27 cellular contexts compared by ENCODE assay signal in genomic region chr1:158199840-158200239, GRCh38. TPM values are rescaled to one million over a fixed set of nuclear protein-coding genes. Genes with fewer than 3 reads are reported as not detected.
DNase-seq lines count a peak whose midpoint lies in the region; ATAC-seq, FAIRE-seq and TF ChIP-seq lines count a peak whose summit lies in the region.
"Had no signal": no experiment of that assay in that cellular context is flagged by ENCODE, and none has a peak within 500 bp of the region (broad histone marks: within the 10 kb centered on the region; RNA-seq: fewer than 3 reads in every experiment).

No MANE protein-coding gene starts in this region.

- CTCF ChIA-PET in A549 (lab: Yijun Ruan, JAX): no interaction called here

- no peaks in the 10 kb centered on the region for H4K20me1 ChIP-seq in hepatocyte (ENCODE audit: insufficient read depth, poor library complexity, severe bottlenecking)

- H2AFZ ChIP-seq in hepatocyte: no peak overlapping the region

- DNase-seq in A549 (ENCODE audit: low read depth in 1 of 2, low spot score in 1 of 2) (peak in 1 of 2 experiments; percentile 20), SW480 (ENCODE audit: low spot score) (peak; percentile 20), fibroblast of pulmonary artery (ENCODE audit: low read depth) (peak; percentile 73), iPS-NIHi11 (ENCODE audit: low spot score) (no peak), hepatocyte (ENCODE audit: low spot score) (no peak), glutamatergic neuron (no peak)
- DNase-seq in Jurkat, Clone E6-1 (ENCODE audit: low read depth, low spot score): peak; percentile 72
- DNase-seq: activated CD4-positive, alpha-beta T cell treated with anti-CD3 and anti-CD28 coated beads, Interleukin-2, amount 10 ng/mL, durations not matched to agents 7 days and 5 days; activated CD8-positive, alpha-beta memory T cell treated with anti-CD3 and anti-CD28 coated beads, Interleukin-2, amount 50 U/mL, for 4 hours; activated effector memory CD4-positive, alpha-beta T cell treated with anti-CD3 and anti-CD28 coated beads, Interleukin-2, amount 50 U/mL, for 16 hours; adrenal gland; CD4-positive, alpha-beta memory T cell; DMS79 treated with DMSO at 0.1 percent for 48 hours; endodermal cell; NCI-H2171 treated with DMSO at 0.1 percent for 48 hours; NCI-H748 treated with DMSO at 0.1 percent for 48 hours; nucleus accumbens; stimulated activated naive CD4-positive, alpha-beta T cell treated with Interleukin-2 at 50 U/mL for 16 hours had no signal

- TF ChIP-seq RAD21 in A549 (conservative IDR thresholded peaks at IDR 0.05 in 1 of 2, IDR thresholded peaks at IDR 0.05 in 1 of 2): no peak

- ATAC-seq in A549 (no peak), HG03565 (IDR thresholded peaks at IDR 0.05; ENCODE audit: unreplicated experiment) (no peak)
- ATAC-seq: left lobe of liver had no signal

- no peak for FAIRE-seq in A549 (lab: Jason Lieb, UNC)
- FAIRE-seq: frontal cortex, H1, RCC 7860 had no signal

- H3K27me3 ChIP-seq in hepatocyte: no peaks in the 10 kb centered on the region
- H3K27me3 ChIP-seq: adrenal gland, right atrium auricular region had no signal

- 22% methylated on average over 5 of the region's 5 CpGs for WGBS in A549 (ENCODE audit: missing lambda C conversion rate)
- 57% methylated on average over 5 of the region's 5 CpGs for WGBS in hepatocyte (ENCODE audit: low lambda C conversion rate, missing lambda C conversion rate)

- no peaks in the 10 kb centered on the region for H3K4me1 ChIP-seq in A549
- no peaks in the 10 kb centered on the region for H3K4me1 ChIP-seq in hepatocyte (ENCODE audit: insufficient read depth)
- H3K4me1 ChIP-seq: adrenal gland, right atrium auricular region had no signal

- no peak overlapping the region for H3K4me3 Mint-ChIP-seq in glutamatergic neuron (ENCODE audit: unreplicated experiment)
- H3K4me3 Mint-ChIP-seq: activated CD4-positive, alpha-beta T cell treated with anti-CD3 and anti-CD28 coated beads, Interleukin-2, amount 10 ng/mL, durations not matched to agents 7 days and 5 days; CD4-positive, alpha-beta memory T cell; central memory CD8-positive, alpha-beta T cell; endodermal cell; IgD-negative memory B cell; type B pancreatic cell had no signal

- H3K27ac ChIP-seq in A549: no peak overlapping the region
- H3K27ac ChIP-seq in hepatocyte: no peak overlapping the region
- H3K27ac ChIP-seq: adrenal gland, right atrium auricular region had no signal

- H3K4me1 Mint-ChIP-seq in glutamatergic neuron (ENCODE audit: low read depth, unreplicated experiment): peaks cover 2% of the 10 kb centered on the region

- no peaks in the 10 kb centered on the region for H3K9me3 Mint-ChIP-seq in glutamatergic neuron (ENCODE audit: unreplicated experiment)
- H3K9me3 Mint-ChIP-seq: activated CD4-positive, alpha-beta T cell treated with anti-CD3 and anti-CD28 coated beads, Interleukin-2, amount 10 ng/mL, durations not matched to agents 7 days and 5 days; CD4-positive, alpha-beta memory T cell; central memory CD8-positive, alpha-beta T cell; endodermal cell; IgD-negative memory B cell; type B pancreatic cell had no signal

- H3K9me3 ChIP-seq in A549 (no peaks in the 10 kb centered on the region), hepatocyte (ENCODE audit: low read depth) (no peaks in the 10 kb centered on the region)
- H3K9me3 ChIP-seq: adrenal gland, right atrium auricular region had no signal

- H3K27me3 Mint-ChIP-seq in glutamatergic neuron (ENCODE audit: unreplicated experiment): no peaks in the 10 kb centered on the region
- H3K27me3 Mint-ChIP-seq: IgD-negative memory B cell had no signal

- no peak for TF ChIP-seq POLR2A in A549 (IDR thresholded peaks at IDR 0.05; ENCODE audit: low read length)

- H3K27ac Mint-ChIP-seq in glutamatergic neuron (ENCODE audit: unreplicated experiment): no peak overlapping the region
- H3K27ac Mint-ChIP-seq: activated CD4-positive, alpha-beta T cell treated with anti-CD3 and anti-CD28 coated beads, Interleukin-2, amount 10 ng/mL, durations not matched to agents 7 days and 5 days; endodermal cell; IgD-negative memory B cell; type B pancreatic cell had no signal

- TF ChIP-seq EP300 in A549 (IDR thresholded peaks at IDR 0.05): no peak

- POLR2A ChIA-PET in A549 (lab: Yijun Ruan, JAX): no interaction called here

- H3K9me2 ChIP-seq in hepatocyte (replicated peaks; ENCODE audit: insufficient read depth): no peaks in the 10 kb centered on the region

- no peaks in the 10 kb centered on the region for H3K79me2 ChIP-seq in hepatocyte

- H3K36me3 ChIP-seq in hepatocyte (replicated peaks; ENCODE audit: insufficient read depth, low read depth): no peaks in the 10 kb centered on the region
- H3K36me3 ChIP-seq: adrenal gland, right atrium auricular region had no signal

- H3K4me2 ChIP-seq in A549 (0 out of 3 replicates have a peak overlapping the region, but pooled peaks have one; percentile 3), hepatocyte (no peak overlapping the region)

- no peaks in the 10 kb centered on the region for H3K36me3 Mint-ChIP-seq in glutamatergic neuron (ENCODE audit: unreplicated experiment)
- H3K36me3 Mint-ChIP-seq: CD4-positive, alpha-beta memory T cell; IgD-negative memory B cell; type B pancreatic cell had no signal

- TF ChIP-seq CTCF in A549 (IDR thresholded peaks at IDR 0.05) (no peak), fibroblast of pulmonary artery (IDR thresholded peaks at IDR 0.05; ENCODE audit: low read length, missing control alignments) (no peak), hepatocyte (IDR thresholded peaks at IDR 0.05; ENCODE audit: poor library complexity) (no peak), glutamatergic neuron (IDR thresholded peaks at IDR 0.05; ENCODE audit: partially characterized antibody, unreplicated experiment) (no peak)

- H3K4me3 ChIP-seq in A549 (no peak overlapping the region), fibroblast of pulmonary artery (replicated peaks; ENCODE audit: low read depth, low read length) (no peak overlapping the region), hepatocyte (no peak overlapping the region)
- no peak overlapping the region for H3K4me3 ChIP-seq in Jurkat, Clone E6-1 (ENCODE audit: low read length)
- H3K4me3 ChIP-seq: adrenal gland, right atrium auricular region had no signal

TF ChIP-seq in A549, 52 proteins besides CTCF, POLR2A, EP300 and RAD21:
- TF ChIP-seq CEBPB (IDR thresholded peaks at IDR 0.05) (peak; percentile 56 to 80; a peak in 3 of 4 replicates), TFCP2L1 (CRISPR knock-in tag; IDR thresholded peaks at IDR 0.05) (no peak), JUN (IDR thresholded peaks at IDR 0.05) (no peak), GATA3 (IDR thresholded peaks at IDR 0.05; ENCODE audit: borderline replicate concordance) (no peak)

RNA-seq across cellular contexts. Expression of gene CD1D, which starts 19.1 kb away (rescaled TPM):
- polyA plus RNA-seq in A549 (2011; rRNA removed) (not detected in 2 replicates), A549 (2017; fragmentation: RNase III; extraction: RNeasy Plus Mini Kit Qiagen cat#74134 plus additional on column Dnase treatment) (0.04 to 0.08 TPM in 2 of 3 replicates, not detected in the other), hepatocyte (2.3 and 3.7 TPM in 2 replicates)
- 0.01 TPM in 1 of 2 replicates, not detected in the other for polyA plus RNA-seq in A549 (2012; cell fraction: cytosol; rRNA removed)
- polyA plus RNA-seq in A549 (2012; cell fraction: nucleus; rRNA removed): 0.05 and 0.06 TPM in 2 replicates
- not detected in 2 replicates for polyA minus RNA-seq in A549 (2011; rRNA and poly(A)+ RNA removed)
- 32.5 TPM for polyA plus RNA-seq in Jurkat, Clone E6-1 (2012; ENCODE audit: insufficient read depth, insufficient read length)
- total RNA-seq in hepatocyte (3.9 and 4.7 TPM in 2 replicates), glutamatergic neuron (ENCODE audit: unreplicated experiment) (0.25 TPM)
- total RNA-seq: activated CD4-positive, alpha-beta T cell treated with anti-CD3 and anti-CD28 coated beads, Interleukin-2, amount 10 ng/mL, durations not matched to agents 7 days and 5 days; CD4-positive, alpha-beta memory T cell had no signal

RNA-seq across cellular contexts. Expression of gene CD1A, which starts 54.4 kb away (rescaled TPM):
- polyA plus RNA-seq in A549 (2011; rRNA removed): not detected in 2 replicates
- not detected in 2 replicates for polyA plus RNA-seq in A549 (2012; cell fraction: cytosol; rRNA removed)
- polyA plus RNA-seq in A549 (2012; cell fraction: nucleus; rRNA removed): not detected in 2 replicates
- not detected in 3 replicates for polyA plus RNA-seq in A549 (2017; fragmentation: RNase III; extraction: RNeasy Plus Mini Kit Qiagen cat#74134 plus additional on column Dnase treatment)
- polyA minus RNA-seq in A549 (2011; rRNA and poly(A)+ RNA removed): not detected in 2 replicates
- 62.7 TPM for polyA plus RNA-seq in Jurkat, Clone E6-1 (2012; ENCODE audit: insufficient read depth, insufficient read length)
- total RNA-seq in hepatocyte: not detected in 2 replicates
- polyA plus RNA-seq in hepatocyte: not detected in 2 replicates
- not detected for total RNA-seq in glutamatergic neuron (ENCODE audit: unreplicated experiment)
- total RNA-seq: CD4-positive, alpha-beta memory T cell; endodermal cell; frontal cortex; H1; left lobe of liver; right atrium auricular region had no signal
- polyA plus RNA-seq: adrenal gland; CD4-positive, alpha-beta memory T cell; H1 had no signal

Comparison
In these comparisons a context has a peak if more than half of its experiments do, and no peak if none do; other contexts are left out.
1. DNase-seq: peak in Jurkat, Clone E6-1 (single experiment), SW480 (single experiment) and fibroblast of pulmonary artery (single experiment); none in iPS-NIHi11 (single experiment), hepatocyte (single experiment) and glutamatergic neuron (single experiment).